1 cellular context compared by ENCODE assay signal in the genomic region with DNA sequence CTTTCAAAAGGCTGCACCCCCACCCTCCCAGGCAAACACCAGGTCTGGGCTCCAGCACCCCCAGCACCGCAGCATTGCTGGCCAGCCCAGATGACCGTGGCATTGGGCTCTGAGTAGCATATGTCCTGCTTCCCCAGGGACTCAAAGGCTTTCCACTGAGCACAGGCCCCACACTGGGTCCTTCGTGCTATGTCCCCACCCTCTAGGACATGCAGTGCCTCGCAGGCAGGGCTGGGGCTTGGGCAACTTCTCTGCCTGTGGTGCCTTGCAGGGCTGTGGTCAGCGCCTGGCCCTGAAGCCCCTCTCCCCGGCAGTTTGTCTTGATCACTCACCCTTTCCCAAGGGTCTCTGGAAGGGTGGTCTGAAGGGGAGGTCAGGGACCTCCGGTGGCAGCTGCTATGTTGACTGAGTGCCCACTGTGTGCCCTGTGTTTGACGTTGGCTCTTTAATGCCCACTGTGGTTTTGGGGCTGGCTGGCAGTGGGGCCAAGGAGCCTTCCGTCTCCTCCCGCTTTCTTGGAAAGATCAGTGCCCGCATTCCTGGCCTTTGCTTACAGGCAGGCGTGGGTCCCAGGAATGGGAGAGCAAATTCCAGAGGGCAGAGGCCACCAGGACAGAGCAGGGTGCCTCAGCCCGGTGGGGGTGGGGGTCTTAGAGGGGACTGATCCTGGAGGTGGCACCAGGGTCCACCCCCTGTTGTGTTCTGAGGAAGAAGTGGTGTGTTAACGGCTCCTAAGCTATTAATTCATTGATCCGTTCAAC.
TF ChIP-seq lines count a peak whose summit lies in the region.

No MANE protein-coding gene starts in this region.

TF ChIP-seq in WTC11, 78 proteins besides CTCF, POLR2A, EP300 and RAD21 (continued from another document):
- TF ChIP-seq MXD4 (CRISPR knock-in tag; IDR thresholded peaks at IDR 0.05; ENCODE audit: borderline replicate concordance) (no peak), ZNF416 (CRISPR knock-in tag; IDR thresholded peaks at IDR 0.05) (no peak), ETV6 (CRISPR knock-in tag; IDR thresholded peaks at IDR 0.05) (no peak)
